Comparison of ENCODE assay signal across 8 cellular contexts in the genomic region with DNA sequence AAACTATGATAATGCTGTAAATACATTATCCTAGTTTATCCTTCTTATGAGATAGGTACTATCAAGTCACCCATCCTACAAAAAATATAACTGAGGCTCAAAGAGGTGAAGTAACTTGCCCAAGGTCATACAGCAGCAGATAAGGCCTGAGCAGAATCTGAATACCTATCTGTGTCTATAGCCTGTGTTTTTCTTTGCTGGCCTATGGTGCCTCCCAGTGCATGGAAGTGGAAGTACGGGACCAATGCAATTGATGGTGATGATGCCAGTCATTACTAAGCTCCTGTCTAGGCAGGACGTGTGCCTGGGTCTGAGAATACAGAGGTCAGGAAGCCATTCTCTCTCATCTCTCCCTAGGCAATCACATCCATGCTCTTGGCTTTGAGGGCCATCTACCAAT.
DNase-seq lines count a peak whose midpoint lies in the region; ATAC-seq and TF ChIP-seq lines count a peak whose summit lies in the region.

No MANE protein-coding gene starts in this region.

- CTCF ChIA-PET in naive thymus-derived CD4-positive, alpha-beta T cell (lab: Charles Lee): interaction anchor here (0.6 to 2.0 kb wide), 3 partner anchors 17 to 126 kb away, joined by 3 to 9 read pairs (median 3); a partner anchor contains a TSS

- H3K36me3 ChIP-seq in left ventricle myocardium inferior: no peaks in the 10 kb centered on the region
- no peaks in the 10 kb centered on the region for H3K36me3 ChIP-seq in right atrium auricular region
- H3K36me3 ChIP-seq in naive thymus-derived CD4-positive, alpha-beta T cell (ENCODE audit: control insufficient read depth in 2 of 3, insufficient read depth in 3 of 3, low read length in 3 of 3): no peaks in the 10 kb centered on the region
- no peaks in the 10 kb centered on the region for H3K36me3 ChIP-seq in ovary

- no peaks in the 10 kb centered on the region for H3K36me3 Mint-ChIP-seq in naive thymus-derived CD4-positive, alpha-beta T cell

- TF ChIP-seq CTCF in left ventricle myocardium inferior (IDR thresholded peaks at IDR 0.05; ENCODE audit: borderline replicate concordance) (peak; percentile 44), right atrium auricular region (IDR thresholded peaks at IDR 0.05) (peak in 1 of 2 donors; percentile 47), choroid plexus epithelial cell (conservative IDR thresholded peaks at IDR 0.05; ENCODE audit: low read depth, low read length) (peak; percentile 85), ovary (IDR thresholded peaks at IDR 0.05) (no peak)

- POLR2A ChIA-PET in naive thymus-derived CD4-positive, alpha-beta T cell (lab: Charles Lee): no interaction called here

- H3K27ac ChIP-seq in left ventricle myocardium inferior (replicated peaks) (no peak overlapping the region), right atrium auricular region (no peak overlapping the region), ovary (no peak overlapping the region)
- no peak overlapping the region for H3K27ac ChIP-seq in naive thymus-derived CD4-positive, alpha-beta T cell (ENCODE audit: low read depth, low read length)

- no peaks in the 10 kb centered on the region for H3K4me1 ChIP-seq in left ventricle myocardium inferior
- H3K4me1 ChIP-seq in right atrium auricular region: no peaks in the 10 kb centered on the region
- H3K4me1 ChIP-seq in naive thymus-derived CD4-positive, alpha-beta T cell (ENCODE audit: control insufficient read depth in 2 of 2, insufficient read depth in 2 of 2, low read length in 2 of 2): no peaks in the 10 kb centered on the region
- no peaks in the 10 kb centered on the region for H3K4me1 ChIP-seq in ovary (ENCODE audit: insufficient read depth)

- no peak for TF ChIP-seq EP300 in ovary (IDR thresholded peaks at IDR 0.05)

- H3K9me3 ChIP-seq in left ventricle myocardium inferior (replicated peaks) (no peaks in the 10 kb centered on the region), right atrium auricular region (no peaks in the 10 kb centered on the region), ovary (no peaks in the 10 kb centered on the region)
- H3K9me3 ChIP-seq in naive thymus-derived CD4-positive, alpha-beta T cell (ENCODE audit: control insufficient read depth in 2 of 3, low read length in 3 of 3): no peaks in the 10 kb centered on the region

- no peak for TF ChIP-seq POLR2A in ovary (IDR thresholded peaks at IDR 0.05)

- no peaks in the 10 kb centered on the region for H3K9me3 Mint-ChIP-seq in naive thymus-derived CD4-positive, alpha-beta T cell

- peak overlapping the region in 2 of 9 donors; percentile 4 to 47 for H3K27ac Mint-ChIP-seq in naive thymus-derived CD4-positive, alpha-beta T cell

- H3K4me3 Mint-ChIP-seq in naive thymus-derived CD4-positive, alpha-beta T cell: no peak overlapping the region

- intact Hi-C loops in left ventricle myocardium inferior (cut with micrococcal nuclease) (loop anchor here (5.0 kb wide), 1 partner anchor 129 kb away; no protein-coding TSS in a partner anchor), ovary (cut with DNase I) (no loop called here)
- intact Hi-C loops in naive thymus-derived CD4-positive, alpha-beta T cell (cut with micrococcal nuclease): loop anchor here (1.0 kb wide), 1 partner anchor 76 kb away; a partner anchor contains a TSS

- no peaks in the 10 kb centered on the region for H3K27me3 ChIP-seq in left ventricle myocardium inferior (ENCODE audit: low read depth)
- H3K27me3 ChIP-seq in right atrium auricular region: no peaks in the 10 kb centered on the region
- H3K27me3 ChIP-seq in naive thymus-derived CD4-positive, alpha-beta T cell (ENCODE audit: control insufficient read depth in 2 of 2, insufficient read depth in 2 of 2, low read length in 2 of 2): no peaks in the 10 kb centered on the region
- no peaks in the 10 kb centered on the region for H3K27me3 ChIP-seq in ovary

- ATAC-seq in GM21786 (IDR thresholded peaks at IDR 0.05; ENCODE audit: unreplicated experiment): peak; percentile 88
- peak; percentile 79 for ATAC-seq in naive thymus-derived CD4-positive, alpha-beta T cell

- 66 to 85% (median 84%) methylated on average over 2 of the region's 2 CpGs for WGBS in ovary, 3 donors

- peaks cover 0 to 5% (median 0%) of the 10 kb centered on the region in 5 donors for H3K27me3 Mint-ChIP-seq in naive thymus-derived CD4-positive, alpha-beta T cell

- H3K4me1 Mint-ChIP-seq in naive thymus-derived CD4-positive, alpha-beta T cell: peaks cover 2 to 13% (median 9%) of the 10 kb centered on the region in 7 donors

- no peak for DNase-seq in left ventricle myocardium inferior
- no peak for DNase-seq in right atrium auricular region (ENCODE audit: low spot score)
- peak; percentile 53 for DNase-seq in HuH-7.5 (ENCODE audit: low spot score)
- peak; percentile 38 for DNase-seq in SK-N-DZ (ENCODE audit: low spot score)
- DNase-seq in choroid plexus epithelial cell (ENCODE audit: low read depth): peak; percentile 71
- peak in 7 of 9 donors; percentile 3 to 45 (median 32) for DNase-seq in naive thymus-derived CD4-positive, alpha-beta T cell
- no peak for DNase-seq in ovary

- H3K4me3 ChIP-seq in left ventricle myocardium inferior (no peak overlapping the region), right atrium auricular region (no peak overlapping the region), choroid plexus epithelial cell (ENCODE audit: low read depth, low read length) (no peak overlapping the region), ovary (no peak overlapping the region)
- H3K4me3 ChIP-seq in naive thymus-derived CD4-positive, alpha-beta T cell (ENCODE audit: low read length): no peak overlapping the region

Comparison
In these comparisons a context has a peak if more than half of its experiments do, and no peak if none do; other contexts are left out.
1. DNase-seq: peak in HuH-7.5 (single experiment), SK-N-DZ (single experiment), choroid plexus epithelial cell (single experiment) and naive thymus-derived CD4-positive, alpha-beta T cell (7 of 9); none in left ventricle myocardium inferior (single experiment), right atrium auricular region (single experiment) and ovary (0 of 5).
2. CTCF ChIP-seq: peak in left ventricle myocardium inferior (single experiment) and choroid plexus epithelial cell (single experiment); none in ovary (0 of 3).
3. intact Hi-C loops: an anchor here in left ventricle myocardium inferior (5.0 kb wide) and naive thymus-derived CD4-positive, alpha-beta T cell (1.0 kb wide); none called in ovary.